22 cellular contexts compared by ENCODE assay signal in the genomic region with DNA sequence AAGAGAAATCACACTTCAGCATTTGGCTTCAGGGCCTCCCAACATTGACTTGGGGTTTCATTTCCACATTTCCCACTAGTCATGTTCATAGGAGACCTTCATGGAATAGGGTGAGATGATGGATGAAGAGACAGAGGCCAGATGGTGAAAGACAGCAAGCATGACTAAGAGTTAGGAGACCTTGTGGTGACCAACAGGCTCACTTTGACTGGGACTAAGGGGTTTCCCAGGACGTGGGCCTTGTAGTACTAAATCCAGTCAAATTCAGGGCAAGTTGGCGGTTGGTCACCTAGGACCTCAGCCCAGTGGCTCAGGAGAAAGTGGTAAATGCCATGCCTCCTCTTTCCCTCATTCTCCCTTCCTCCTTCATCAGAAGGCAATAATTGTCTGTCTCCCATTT. TPM values are rescaled to one million over a fixed set of nuclear protein-coding genes. Genes with fewer than 3 reads are reported as not detected.
DNase-seq lines count a peak whose midpoint lies in the region; ATAC-seq, FAIRE-seq and TF ChIP-seq lines count a peak whose summit lies in the region.
"Had no signal": no experiment of that assay in that cellular context is flagged by ENCODE, and none has a peak within 500 bp of the region (broad histone marks: within the 10 kb centered on the region; RNA-seq: fewer than 3 reads in every experiment).

No MANE protein-coding gene starts in this region.

- peak; percentile 71 for DNase-seq in activated CD4-positive, alpha-beta T cell treated with anti-CD3 and anti-CD28 coated beads for 36 hours
- no peak for DNase-seq in activated CD4-positive, alpha-beta T cell treated with anti-CD3 and anti-CD28 coated beads, Interleukin-2, amount 50 U/mL, for 1 hour
- no peak for DNase-seq in GM12891 (ENCODE audit: insufficient read length, low spot score)
- no peak for DNase-seq in T-helper 17 cell
- DNase-seq in central memory CD8-positive, alpha-beta T cell (ENCODE audit: low spot score in 2 of 2) = no peak
- DNase-seq in SHP77 treated with DMSO at 0.1 percent for 48 hours (lab: John Stamatoyannopoulos, UW) = no peak
- no peak for DNase-seq in NCI-H1092 (lab: John Stamatoyannopoulos, UW)
- DNase-seq: activated CD4-positive, CD25-positive, alpha-beta regulatory T cell treated with anti-CD3 and anti-CD28 coated beads, Interleukin-2, amount 50 U/mL, for 72 hours; DMS53; foreskin fibroblast; HFFc6; mesendoderm; NCI-H2081; NCI-H524; SHP77; stimulated activated CD4-positive, alpha-beta T cell treated with anti-CD3 and anti-CD28 coated beads, Interleukin-12 subunit alpha, Interleukin-12 subunit beta, amount 100 ng/mL, for 4 hours had no signal

- no peak for TF ChIP-seq POLR2A in GM12891 (IDR thresholded peaks at IDR 0.05; ENCODE audit: low read depth, low read length)

- peak; percentile 11 for ATAC-seq in activated CD4-positive, alpha-beta T cell treated with anti-CD3 and anti-CD28 coated beads for 36 hours
- no peak for ATAC-seq in T-helper 17 cell
- no peak for ATAC-seq in central memory CD8-positive, alpha-beta T cell (replicated peaks; ENCODE audit: extremely low read depth, poor library complexity, severe bottlenecking)
- no peak for ATAC-seq in GM18519 (IDR thresholded peaks at IDR 0.05; ENCODE audit: low FRiP score, unreplicated experiment)

- CTCF ChIA-PET in activated CD4-positive, alpha-beta T cell treated with anti-CD3 and anti-CD28 coated beads for 36 hours (lab: Charles Lee) = interaction anchor here (1.2 kb wide), 1 partner anchor 18 kb away, joined by 5 read pairs; a partner anchor contains a TSS

- H3K9me3 ChIP-seq in T-helper 17 cell (ENCODE audit: control insufficient read depth, low read length, poor library complexity, severe bottlenecking) = no peaks in the 10 kb centered on the region
- H3K9me3 ChIP-seq: BLaER1 had no signal

- peak overlapping the region; percentile 48 for H3K4me3 Mint-ChIP-seq in activated CD4-positive, alpha-beta T cell treated with anti-CD3 and anti-CD28 coated beads for 36 hours
- H3K4me3 Mint-ChIP-seq in T-helper 17 cell = no peak overlapping the region
- H3K4me3 Mint-ChIP-seq in central memory CD8-positive, alpha-beta T cell = peak overlapping the region; percentile 86
- H3K4me3 Mint-ChIP-seq: HFFc6, IgD-negative memory B cell, neural progenitor cell had no signal

- H3K27me3 Mint-ChIP-seq in activated CD4-positive, alpha-beta T cell treated with anti-CD3 and anti-CD28 coated beads for 36 hours = no peaks in the 10 kb centered on the region
- H3K27me3 Mint-ChIP-seq in T-helper 17 cell = no peaks in the 10 kb centered on the region
- no peaks in the 10 kb centered on the region for H3K27me3 Mint-ChIP-seq in central memory CD8-positive, alpha-beta T cell

- FAIRE-seq in GM12891 (lab: Jason Lieb, UNC) = peak; percentile 66
- FAIRE-seq: colon, endothelial cell of umbilical vein had no signal

- peaks cover 71% of the 10 kb centered on the region for H3K4me1 Mint-ChIP-seq in activated CD4-positive, alpha-beta T cell treated with anti-CD3 and anti-CD28 coated beads for 36 hours
- peaks cover 64% of the 10 kb centered on the region for H3K4me1 Mint-ChIP-seq in T-helper 17 cell
- peaks cover 56% of the 10 kb centered on the region for H3K4me1 Mint-ChIP-seq in central memory CD8-positive, alpha-beta T cell

- H3K36me3 Mint-ChIP-seq in activated CD4-positive, alpha-beta T cell treated with anti-CD3 and anti-CD28 coated beads for 36 hours (ENCODE audit: low read depth) = peaks cover 22% of the 10 kb centered on the region
- H3K36me3 Mint-ChIP-seq in T-helper 17 cell (ENCODE audit: low read depth) = peaks cover 9% of the 10 kb centered on the region
- H3K36me3 Mint-ChIP-seq in central memory CD8-positive, alpha-beta T cell (ENCODE audit: insufficient read depth) = peaks cover 22% of the 10 kb centered on the region
- H3K36me3 Mint-ChIP-seq: IgD-negative memory B cell, neural progenitor cell had no signal

- POLR2A ChIA-PET in activated CD4-positive, alpha-beta T cell treated with anti-CD3 and anti-CD28 coated beads for 36 hours (lab: Charles Lee) = interaction anchor here (1.1 kb wide), 1 partner anchor 283 kb away, joined by 4 read pairs; no protein-coding TSS in a partner anchor

- intact Hi-C loops in activated CD4-positive, alpha-beta T cell treated with anti-CD3 and anti-CD28 coated beads for 36 hours (cut with DNase I, micrococcal nuclease) = loop anchor here (5.0 kb wide), 3 partner anchors 47 to 1112 kb away; a partner anchor contains a TSS

- peaks cover 1% of the 10 kb centered on the region for H3K9me3 Mint-ChIP-seq in activated CD4-positive, alpha-beta T cell treated with anti-CD3 and anti-CD28 coated beads for 36 hours (ENCODE audit: low read depth)
- H3K9me3 Mint-ChIP-seq in central memory CD8-positive, alpha-beta T cell = no peaks in the 10 kb centered on the region
- H3K9me3 Mint-ChIP-seq: IgD-negative memory B cell had no signal

- peak overlapping the region; percentile 98 for H3K27ac Mint-ChIP-seq in activated CD4-positive, alpha-beta T cell treated with anti-CD3 and anti-CD28 coated beads for 36 hours
- H3K27ac Mint-ChIP-seq in T-helper 17 cell = peak overlapping the region; percentile 98
- H3K27ac Mint-ChIP-seq in central memory CD8-positive, alpha-beta T cell (ENCODE audit: low read depth) = peak overlapping the region; percentile 98
- H3K27ac Mint-ChIP-seq: HFFc6, IgD-negative memory B cell, neural progenitor cell had no signal

TF ChIP-seq in GM12891, 5 proteins besides CTCF, POLR2A, EP300 and RAD21:
- TF ChIP-seq POU2F2 (IDR thresholded peaks at IDR 0.05; ENCODE audit: low read depth, low read length) (0 out of 2 replicates have a peak, but pooled peaks have one; percentile 43), SPI1 (IDR thresholded peaks at IDR 0.05; ENCODE audit: low read depth, low read length) (peak; percentile 58), POLR2AphosphoS5 (IDR thresholded peaks at IDR 0.05; ENCODE audit: low read depth, low read length) (no peak)

RNA-seq across cellular contexts. Expression of a gene that starts 2.9 kb away (rescaled TPM):
- total RNA-seq in activated CD4-positive, alpha-beta T cell treated with anti-CD3 and anti-CD28 coated beads for 36 hours = 10 to 100 TPM; 47.6 to 53.3 TPM
- 20.0 TPM for polyA plus RNA-seq in GM12891 (2012; ENCODE audit: low read depth, missing spikeins)
- 10 to 100 TPM; 44.1 to 65.3 TPM for total RNA-seq in T-helper 17 cell
- total RNA-seq: HFFc6 had no signal

RNA-seq across cellular contexts. Expression of a gene that starts 17.9 kb away (rescaled TPM):
- total RNA-seq in activated CD4-positive, alpha-beta T cell treated with anti-CD3 and anti-CD28 coated beads for 36 hours = 1 to 10 TPM; 3.5 to 5.5 TPM
- 1.2 TPM for polyA plus RNA-seq in GM12891 (2012; ENCODE audit: low read depth, missing spikeins)
- total RNA-seq in T-helper 17 cell = 10 to 100 TPM; 14.1 to 23.0 TPM
- total RNA-seq: HFFc6 had no signal

RNA-seq across cellular contexts. Expression of a gene that starts 48.8 kb away (rescaled TPM):
- total RNA-seq in activated CD4-positive, alpha-beta T cell treated with anti-CD3 and anti-CD28 coated beads for 36 hours = 10 to 100 TPM; 30.0 to 40.1 TPM
- 25.9 TPM for polyA plus RNA-seq in GM12891 (2012; ENCODE audit: low read depth, missing spikeins)
- 10 to 100 TPM; 53.7 to 68.2 TPM for total RNA-seq in T-helper 17 cell
- total RNA-seq: HFFc6 had no signal
